15 cellular contexts compared by ENCODE assay signal in genomic region chr12:47385587-47385986, GRCh38.
"Had no signal": no experiment of that assay in that cellular context is flagged by ENCODE, and none has a peak within 500 bp of the region (broad histone marks: within the 10 kb centered on the region; RNA-seq: fewer than 3 reads in every experiment).

No MANE protein-coding gene starts in this region.

- DNase-seq: activated CD4-positive, alpha-beta T cell treated with anti-CD3 and anti-CD28 coated beads for 1 hour; activated effector memory CD4-positive, alpha-beta T cell treated with Interleukin-2 at 50 U/mL for 16 hours; activated naive CD8-positive, alpha-beta T cell treated with anti-CD3 and anti-CD28 coated beads, Interleukin-2, amount 10 ng/mL, durations not matched to agents 7 days and 5 days; aorta; cortex of kidney; effector CD4-positive, alpha-beta T cell; pancreas; sigmoid colon; spleen; T-helper 1 cell; T1000; trophoblast cell had no signal

- H3K9me3 ChIP-seq: esophagus muscularis mucosa, pancreas, sigmoid colon had no signal

- H3K4me3 Mint-ChIP-seq: activated naive CD8-positive, alpha-beta T cell treated with anti-CD3 and anti-CD28 coated beads, Interleukin-2, amount 10 ng/mL, durations not matched to agents 7 days and 5 days; neural progenitor cell had no signal

- H3K27ac Mint-ChIP-seq: activated naive CD8-positive, alpha-beta T cell treated with anti-CD3 and anti-CD28 coated beads, Interleukin-2, amount 10 ng/mL, durations not matched to agents 7 days and 5 days; neural progenitor cell had no signal

- H2AFZ ChIP-seq: neural progenitor cell had no signal

- H3K4me1 ChIP-seq: neural progenitor cell had no signal

- H3K27ac ChIP-seq: esophagus muscularis mucosa, neural progenitor cell, pancreas, sigmoid colon, spleen had no signal

- H3K36me3 ChIP-seq: esophagus muscularis mucosa, neural progenitor cell, pancreas, sigmoid colon, spleen had no signal

- H3K36me3 Mint-ChIP-seq: neural progenitor cell had no signal

- H3K9me3 Mint-ChIP-seq: activated naive CD8-positive, alpha-beta T cell treated with anti-CD3 and anti-CD28 coated beads, Interleukin-2, amount 10 ng/mL, durations not matched to agents 7 days and 5 days had no signal

- ATAC-seq: pancreas had no signal

- H3K4me3 ChIP-seq: esophagus muscularis mucosa, lung, neural progenitor cell, pancreas, sigmoid colon, spleen had no signal

- H3K9ac ChIP-seq: neural progenitor cell had no signal

- H3K4me2 ChIP-seq: neural progenitor cell had no signal

- H3K27me3 Mint-ChIP-seq: activated naive CD8-positive, alpha-beta T cell treated with anti-CD3 and anti-CD28 coated beads, Interleukin-2, amount 10 ng/mL, durations not matched to agents 7 days and 5 days had no signal

- H3K27me3 ChIP-seq: esophagus muscularis mucosa, neural progenitor cell, pancreas, sigmoid colon, spleen had no signal
